Comparison of ENCODE assay signal across 24 cellular contexts in the genomic region with DNA sequence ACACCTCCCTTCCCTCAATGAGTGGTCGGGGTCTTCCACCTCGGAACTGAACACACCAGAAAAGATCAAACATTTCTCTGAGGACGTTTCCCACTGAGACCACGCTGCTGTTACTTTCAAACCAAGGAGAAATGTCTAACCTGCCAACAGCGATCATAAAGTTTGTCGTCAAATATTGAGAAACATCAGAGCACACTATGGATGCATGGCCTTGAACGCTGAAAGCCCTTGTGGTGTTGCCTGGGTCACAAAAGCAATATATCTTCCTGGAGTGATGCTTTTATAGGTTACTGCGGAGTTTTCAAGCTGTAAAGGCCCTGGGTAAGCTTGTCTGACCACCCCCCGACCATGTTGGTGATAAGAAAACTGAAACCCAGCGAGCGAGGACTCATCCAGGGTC.
"Had no signal": no experiment of that assay in that cellular context is flagged by ENCODE, and none has a peak within 500 bp of the region (broad histone marks: within the 10 kb centered on the region; RNA-seq: fewer than 3 reads in every experiment).

No MANE protein-coding gene starts in this region.

- H3K4me1 ChIP-seq: spleen, testis, tibial nerve, upper lobe of right lung, vagina had no signal

- H3K36me3 ChIP-seq: heart left ventricle, neutrophil, spleen, tibial nerve, upper lobe of right lung, vagina had no signal

- H3K27ac Mint-ChIP-seq: naive B cell; nephron; stimulated activated memory B cell treated with anti-CD40 and anti-IgM and Interleukin-4, amounts not matched to agents 10 μg/mL and 1 μg/mL and 100 μg/mL, for 72 hours; stimulated activated naive CD8-positive, alpha-beta T cell treated with anti-CD3 and anti-CD28 coated beads, Interleukin-15, amount 100 ng/mL, for 72 hours had no signal

- H3K36me3 Mint-ChIP-seq: stimulated activated memory B cell treated with anti-CD40 and anti-IgM and Interleukin-4, amounts not matched to agents 10 μg/mL and 1 μg/mL and 100 μg/mL, for 72 hours had no signal

- FAIRE-seq: colon, frontal cortex, keratinocyte had no signal

- H3K27ac ChIP-seq: dorsolateral prefrontal cortex, heart left ventricle, neutrophil, spleen, testis, tibial nerve, upper lobe of right lung, vagina had no signal

- H3K4me1 Mint-ChIP-seq: naive B cell; stimulated activated memory B cell treated with anti-CD40 and anti-IgM and Interleukin-4, amounts not matched to agents 10 μg/mL and 1 μg/mL and 100 μg/mL, for 72 hours had no signal

- H3K4me3 ChIP-seq: dorsolateral prefrontal cortex, heart left ventricle, lung, spleen, testis, tibial nerve, upper lobe of right lung, vagina had no signal

- H3K4me3 Mint-ChIP-seq: naive B cell; nephron; stimulated activated memory B cell treated with anti-CD40 and anti-IgM and Interleukin-4, amounts not matched to agents 10 μg/mL and 1 μg/mL and 100 μg/mL, for 72 hours; stimulated activated naive CD8-positive, alpha-beta T cell treated with anti-CD3 and anti-CD28 coated beads, Interleukin-15, amount 100 ng/mL, for 72 hours had no signal

- H3K9me3 ChIP-seq: neutrophil, testis, tibial nerve, upper lobe of right lung, vagina had no signal

- H3K27me3 ChIP-seq: dorsolateral prefrontal cortex, neutrophil, spleen, testis, tibial nerve, upper lobe of right lung, vagina had no signal

- ATAC-seq: heart left ventricle; left ventricle myocardium superior; sciatic nerve; stimulated activated memory B cell treated with anti-CD40 and anti-IgM and Interleukin-4, amounts not matched to agents 10 μg/mL and 1 μg/mL and 100 μg/mL, for 72 hours; stimulated activated naive CD8-positive, alpha-beta T cell treated with anti-CD3 and anti-CD28 coated beads, Interleukin-15, amount 100 ng/mL, for 72 hours; upper lobe of right lung had no signal

- DNase-seq: effector CD8-positive, alpha-beta T cell; heart left ventricle; left ventricle myocardium superior; mesenchymal stem cell; midbrain; naive B cell; spleen; stimulated activated CD4-positive, alpha-beta T cell treated with anti-CD3 and anti-CD28 coated beads, Interleukin-15, amount 100 ng/mL, for 24 hours; stimulated activated CD4-positive, alpha-beta T cell treated with anti-CD3 and anti-CD28 coated beads, Interleukin-1b, Interleukin-23, amount 100 ng/mL, for 48 hours; stimulated activated CD4-positive, alpha-beta T cell treated with anti-CD3 and anti-CD28 coated beads, Interleukin-4, amount 100 ng/mL, for 24 hours; stimulated activated naive CD8-positive, alpha-beta T cell treated with anti-CD3 and anti-CD28 coated beads, Interleukin-15, amount 100 ng/mL, for 72 hours; testis had no signal
